Comparison of ENCODE assay signal across 11 cellular contexts in genomic region chr12:50928392-50928791, GRCh38. TPM values are rescaled to one million over a fixed set of nuclear protein-coding genes. Genes with fewer than 3 reads are reported as not detected.
DNase-seq lines count a peak whose midpoint lies in the region; ATAC-seq and TF ChIP-seq lines count a peak whose summit lies in the region.
"Had no signal": no experiment of that assay in that cellular context is flagged by ENCODE, and none has a peak within 500 bp of the region (broad histone marks: within the 10 kb centered on the region; RNA-seq: fewer than 3 reads in every experiment).

No MANE protein-coding gene starts in this region.

- H3K27ac ChIP-seq in BLaER1 = peak overlapping the region; percentile 5; the same call in 1 of the 2 replicates
- no peak overlapping the region for H3K27ac ChIP-seq in OCI-LY3 (ENCODE audit: low read length)
- H3K27ac ChIP-seq in foreskin keratinocyte = no peak overlapping the region
- H3K27ac ChIP-seq in rectal smooth muscle tissue (ENCODE audit: low read depth, low read length) = no peak overlapping the region

- intact Hi-C loops in activated T-helper 2 cell treated with anti-CD3 and anti-CD28 coated beads, Interferon-gamma antibody, Interleukin-2, Interleukin-4, amounts not matched to agents 10 μg/mL and 5 μg/mL and 100 μg/mL, durations not matched to agents 14 hours and 24 hours and 36 hours (cut with micrococcal nuclease) = no loop called here

- ATAC-seq in foreskin keratinocyte (peak; percentile 39), left lobe of liver (no peak), GM19023 (IDR thresholded peaks at IDR 0.05; ENCODE audit: unreplicated experiment) (no peak)
- ATAC-seq: left colon had no signal

- H3K4me1 ChIP-seq in BLaER1 (peaks cover 52% of the 10 kb centered on the region), OCI-LY3 (ENCODE audit: low read length) (peaks cover 38% of the 10 kb centered on the region), foreskin keratinocyte (peaks cover 17% of the 10 kb centered on the region), rectal smooth muscle tissue (ENCODE audit: control insufficient read depth, insufficient read depth, low read length) (peaks cover 14% of the 10 kb centered on the region)

- H3K27ac Mint-ChIP-seq in glutamatergic neuron (ENCODE audit: unreplicated experiment) = no peak overlapping the region
- no peak overlapping the region for H3K27ac Mint-ChIP-seq in activated T-helper 2 cell treated with anti-CD3 and anti-CD28 coated beads, Interferon-gamma antibody, Interleukin-2, Interleukin-4, amounts not matched to agents 10 μg/mL and 5 μg/mL and 100 μg/mL, durations not matched to agents 14 hours and 24 hours and 36 hours

- H3K27me3 Mint-ChIP-seq in glutamatergic neuron (ENCODE audit: unreplicated experiment) = peaks cover 2% of the 10 kb centered on the region
- no peaks in the 10 kb centered on the region for H3K27me3 Mint-ChIP-seq in activated T-helper 2 cell treated with anti-CD3 and anti-CD28 coated beads, Interferon-gamma antibody, Interleukin-2, Interleukin-4, amounts not matched to agents 10 μg/mL and 5 μg/mL and 100 μg/mL, durations not matched to agents 14 hours and 24 hours and 36 hours (ENCODE audit: low read depth)

- H3K4me1 Mint-ChIP-seq in glutamatergic neuron (ENCODE audit: low read depth, unreplicated experiment) = peaks cover 15% of the 10 kb centered on the region
- peaks cover 26% of the 10 kb centered on the region for H3K4me1 Mint-ChIP-seq in activated T-helper 2 cell treated with anti-CD3 and anti-CD28 coated beads, Interferon-gamma antibody, Interleukin-2, Interleukin-4, amounts not matched to agents 10 μg/mL and 5 μg/mL and 100 μg/mL, durations not matched to agents 14 hours and 24 hours and 36 hours (ENCODE audit: low read depth)

- no peak overlapping the region for H2AFZ ChIP-seq in OCI-LY3 (ENCODE audit: low read depth, low read length)

- H3K27me3 ChIP-seq in BLaER1 = no peaks in the 10 kb centered on the region
- H3K27me3 ChIP-seq in OCI-LY3 (ENCODE audit: low read depth, low read length) = no peaks in the 10 kb centered on the region
- H3K27me3 ChIP-seq in foreskin keratinocyte = no peaks in the 10 kb centered on the region
- no peaks in the 10 kb centered on the region for H3K27me3 ChIP-seq in rectal smooth muscle tissue (ENCODE audit: control insufficient read depth, insufficient read depth, low read length)

- peak in 1 of 2 donors; percentile 67 for DNase-seq in foreskin keratinocyte
- DNase-seq in glutamatergic neuron = no peak
- DNase-seq in left lobe of liver (ENCODE audit: low spot score) = no peak
- no peak for DNase-seq in activated T-helper 2 cell treated with anti-CD3 and anti-CD28 coated beads, Interferon-gamma antibody, Interleukin-2, Interleukin-4, amounts not matched to agents 10 μg/mL and 5 μg/mL and 100 μg/mL, durations not matched to agents 14 hours and 24 hours and 36 hours (ENCODE audit: low spot score)
- DNase-seq: COR-L47, left colon had no signal

- H3K36me3 Mint-ChIP-seq in glutamatergic neuron (ENCODE audit: unreplicated experiment) = no peaks in the 10 kb centered on the region
- no peaks in the 10 kb centered on the region for H3K36me3 Mint-ChIP-seq in activated T-helper 2 cell treated with anti-CD3 and anti-CD28 coated beads, Interferon-gamma antibody, Interleukin-2, Interleukin-4, amounts not matched to agents 10 μg/mL and 5 μg/mL and 100 μg/mL, durations not matched to agents 14 hours and 24 hours and 36 hours (ENCODE audit: low read depth)

- no peaks in the 10 kb centered on the region for H3K9me3 Mint-ChIP-seq in glutamatergic neuron (ENCODE audit: unreplicated experiment)
- H3K9me3 Mint-ChIP-seq in activated T-helper 2 cell treated with anti-CD3 and anti-CD28 coated beads, Interferon-gamma antibody, Interleukin-2, Interleukin-4, amounts not matched to agents 10 μg/mL and 5 μg/mL and 100 μg/mL, durations not matched to agents 14 hours and 24 hours and 36 hours = no peaks in the 10 kb centered on the region

- H3K9ac ChIP-seq in BLaER1 = no peak overlapping the region
- H3K9ac ChIP-seq in OCI-LY3 (ENCODE audit: low read length) = no peak overlapping the region
- no peak overlapping the region for H3K9ac ChIP-seq in rectal smooth muscle tissue (ENCODE audit: low read length)

- H3K79me2 ChIP-seq in OCI-LY3 (ENCODE audit: low read length) = peaks cover 11% of the 10 kb centered on the region

- H3K4me3 ChIP-seq in BLaER1 = peak overlapping the region; percentile 69; the same call in 1 of the 2 replicates
- H3K4me3 ChIP-seq in OCI-LY3 (ENCODE audit: low read length) = no peak overlapping the region
- peak overlapping the region; percentile 96 for H3K4me3 ChIP-seq in rectal smooth muscle tissue (ENCODE audit: low read length)

- TF ChIP-seq CTCF in OCI-LY3 (IDR thresholded peaks at IDR 0.05; ENCODE audit: low read depth, low read length) (no peak), foreskin keratinocyte (conservative IDR thresholded peaks at IDR 0.05) (no peak), glutamatergic neuron (IDR thresholded peaks at IDR 0.05; ENCODE audit: partially characterized antibody, unreplicated experiment) (no peak)

- H3K9me3 ChIP-seq in BLaER1 (no peaks in the 10 kb centered on the region), OCI-LY3 (ENCODE audit: insufficient read depth, low read length) (no peaks in the 10 kb centered on the region)

- H3K4me2 ChIP-seq in BLaER1 (peak overlapping the region; percentile 91), OCI-LY3 (ENCODE audit: low read length) (peak overlapping the region; percentile 69; the same call in 1 of the 2 replicates)

- no peak overlapping the region for H3K4me3 Mint-ChIP-seq in glutamatergic neuron (ENCODE audit: unreplicated experiment)
- no peak overlapping the region for H3K4me3 Mint-ChIP-seq in activated T-helper 2 cell treated with anti-CD3 and anti-CD28 coated beads, Interferon-gamma antibody, Interleukin-2, Interleukin-4, amounts not matched to agents 10 μg/mL and 5 μg/mL and 100 μg/mL, durations not matched to agents 14 hours and 24 hours and 36 hours (ENCODE audit: low read depth)

- no peaks in the 10 kb centered on the region for H4K20me1 ChIP-seq in BLaER1
- H4K20me1 ChIP-seq in OCI-LY3 (ENCODE audit: insufficient read depth, low read length) = no peaks in the 10 kb centered on the region

- H3K36me3 ChIP-seq in BLaER1 = peaks cover 8% of the 10 kb centered on the region
- no peaks in the 10 kb centered on the region for H3K36me3 ChIP-seq in OCI-LY3 (replicated peaks; ENCODE audit: low read depth, low read length)
- peaks cover 3% of the 10 kb centered on the region for H3K36me3 ChIP-seq in rectal smooth muscle tissue (ENCODE audit: control insufficient read depth, insufficient read depth, low read length)

RNA-seq across cellular contexts. Expression of gene HIGD1C, which starts 24.0 kb away (rescaled TPM):
- total RNA-seq in foreskin keratinocyte (not detected in 2 replicates), glutamatergic neuron (ENCODE audit: unreplicated experiment) (not detected), left lobe of liver (not detected)
- polyA plus RNA-seq in foreskin keratinocyte = not detected in 2 replicates
- not detected in 2 replicates for total RNA-seq in activated T-helper 2 cell treated with anti-CD3 and anti-CD28 coated beads, Interferon-gamma antibody, Interleukin-2, Interleukin-4, amounts not matched to agents 10 μg/mL and 5 μg/mL and 100 μg/mL, durations not matched to agents 14 hours and 24 hours and 36 hours
- total RNA-seq: activated CD8-positive, alpha-beta memory T cell treated with anti-CD3 and anti-CD28 coated beads for 36 hours; left colon had no signal
